15 cellular contexts compared by ENCODE assay signal in the genomic region with DNA sequence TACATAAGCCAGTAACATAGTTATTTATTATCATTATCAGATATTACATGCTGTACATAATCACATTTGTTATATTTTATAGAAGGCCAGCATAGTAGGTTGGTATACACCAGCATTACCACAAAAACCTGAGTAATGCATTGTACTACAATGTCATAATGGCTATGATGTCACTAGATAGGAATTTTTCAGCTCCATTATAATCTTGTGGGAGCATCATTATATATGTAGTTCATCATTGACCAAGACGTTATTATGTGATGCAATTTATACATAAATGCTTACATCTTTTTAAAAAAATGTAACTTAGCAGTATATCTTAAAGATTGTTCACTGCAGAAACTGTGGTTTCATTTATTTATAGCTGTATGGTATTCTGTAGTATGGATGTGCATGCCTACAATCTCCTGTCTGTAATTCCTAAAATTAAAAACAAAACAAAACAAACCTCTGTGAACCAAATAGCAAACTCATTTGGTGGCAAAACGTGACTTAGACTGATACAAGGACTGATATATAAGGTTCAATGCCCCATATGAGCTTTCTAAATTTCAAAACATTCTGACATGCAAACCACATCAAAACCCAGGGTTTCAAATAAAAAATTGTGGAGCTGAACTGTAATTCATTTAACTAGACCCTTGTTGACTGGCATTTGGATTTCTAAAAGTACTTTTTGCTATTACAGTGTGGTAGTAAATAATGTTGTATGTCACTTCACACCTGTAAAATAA.
A peak's percentile ranks its signal among the peaks of the same experiment; 100 is the strongest.
DNase-seq lines count a peak whose midpoint lies in the region; ATAC-seq and TF ChIP-seq lines count a peak whose summit lies in the region.
"Had no signal": no experiment of that assay in that cellular context is flagged by ENCODE, and none has a peak within 500 bp of the region (broad histone marks: within the 10 kb centered on the region; RNA-seq: fewer than 3 reads in every experiment).

No MANE protein-coding gene starts in this region.

- H3K4me3 ChIP-seq in A673 (ENCODE audit: low read depth, low read length, poor library complexity, severe bottlenecking) (no peak overlapping the region), HCT116 (replicated peaks in 1 of 2; ENCODE audit: low read depth in 1 of 2, low read length in 2 of 2) (no peak overlapping the region), fibroblast of the aortic adventitia (ENCODE audit: low read depth, low read length) (no peak overlapping the region)
- H3K4me3 ChIP-seq: stomach had no signal

- H3K4me2 ChIP-seq in HCT116 (ENCODE audit: low read length), result no peak overlapping the region

- H3K36me3 ChIP-seq in A673 (ENCODE audit: insufficient read depth, low read length, poor library complexity, severe bottlenecking), result no peaks in the 10 kb centered on the region
- no peaks in the 10 kb centered on the region for H3K36me3 ChIP-seq in HCT116 (ENCODE audit: control insufficient read depth in 1 of 2, insufficient read depth in 2 of 2, low read length in 2 of 2)
- H3K36me3 ChIP-seq: neutrophil, stomach had no signal

- no peak overlapping the region for H3K27ac ChIP-seq in A673 (ENCODE audit: low read depth, low read length, poor library complexity, severe bottlenecking)
- no peak overlapping the region for H3K27ac ChIP-seq in HCT116 (ENCODE audit: low read depth, low read length)
- H3K27ac ChIP-seq: neutrophil, stomach, VCaP had no signal

- H3K9me3 ChIP-seq in A673 (ENCODE audit: low read depth, low read length, poor library complexity, severe bottlenecking) (no peaks in the 10 kb centered on the region), HCT116 (ENCODE audit: control insufficient read depth in 1 of 2, insufficient read depth in 1 of 2, low read depth in 1 of 2, low read length in 2 of 2) (no peaks in the 10 kb centered on the region)
- H3K9me3 ChIP-seq: neutrophil, stomach had no signal

- no peak overlapping the region for H3K9ac ChIP-seq in HCT116 (ENCODE audit: low read length)

- ATAC-seq in HCT116 (peak; percentile 38; the same call in 1 of the 2 replicates), SK-N-SH treated with all-trans-retinoic acid at 6 μM for 48 hours (peak; percentile 58), HG03354 (IDR thresholded peaks at IDR 0.05; ENCODE audit: poor library complexity, severe bottlenecking, unreplicated experiment) (no peak), GM18873 (IDR thresholded peaks at IDR 0.05; ENCODE audit: low FRiP score, unreplicated experiment) (no peak)
- ATAC-seq: left lobe of liver had no signal

- no peaks in the 10 kb centered on the region for H3K9me2 ChIP-seq in HCT116 (ENCODE audit: insufficient read depth)

- BruUV-seq in A673 (replicated peaks; lab: Mats Ljungman, UMichigan), result no TSS peak
- BruUV-seq in HCT116 (replicated peaks; lab: Mats Ljungman, UMichigan), result no TSS peak

- RAD21 ChIA-PET in HCT116 (lab: Charles Lee; ENCODE audit: low non-redundant PET in 1 of 2, low total read pairs in 2 of 2, uncharacterized antibody in 2 of 2, unreplicated experiment in 2 of 2), result no interaction called here

- TF ChIP-seq RAD21 in HCT116 (IDR thresholded peaks at IDR 0.05; ENCODE audit: low read depth), result no peak

- CTCF ChIA-PET in A673 (lab: Charles Lee) (no interaction called here), HCT116 (lab: Charles Lee) (no interaction called here)

- intact Hi-C loops in A673 (cut with micrococcal nuclease; ENCODE audit: unreplicated experiment) (no loop called here), HCT116 (cut with micrococcal nuclease) (no loop called here)

- TF ChIP-seq POLR2A in HCT116 (IDR thresholded peaks at IDR 0.05; ENCODE audit: borderline replicate concordance, extremely low read depth, insufficient read depth, insufficient read length), result no peak

- POLR2A ChIA-PET in A673 (lab: Charles Lee; ENCODE audit: low non-redundant PET) (no interaction called here), HCT116 (lab: Charles Lee) (no interaction called here)

- no peaks in the 10 kb centered on the region for H3K79me2 ChIP-seq in HCT116 (ENCODE audit: insufficient read depth, low read length)

- H3K4me1 ChIP-seq in A673 (ENCODE audit: insufficient read depth, low read length, poor library complexity, severe bottlenecking) (no peaks in the 10 kb centered on the region), HCT116 (ENCODE audit: control insufficient read depth in 1 of 2, insufficient read depth in 2 of 2, low read length in 2 of 2) (peaks cover 0 to 6% of the 10 kb centered on the region in 2 experiments; a peak in 1 of 4 replicates)

- no peaks in the 10 kb centered on the region for H4K20me1 ChIP-seq in HCT116 (ENCODE audit: insufficient read depth)

- no peaks in the 10 kb centered on the region for H3K27me3 ChIP-seq in A673 (replicated peaks; ENCODE audit: insufficient read depth, low read depth, low read length, poor library complexity)
- no peaks in the 10 kb centered on the region for H3K27me3 ChIP-seq in HCT116 (ENCODE audit: insufficient read depth, low read length)
- H3K27me3 ChIP-seq: neutrophil, stomach had no signal

- no peak for TF ChIP-seq CTCF in A673 (conservative IDR thresholded peaks at IDR 0.05; ENCODE audit: low read depth, low read length)
- no peak for TF ChIP-seq CTCF in HCT116 (IDR thresholded peaks at IDR 0.05 in 2 of 3, conservative IDR thresholded peaks at IDR 0.05 in 1 of 3; ENCODE audit: borderline replicate concordance in 1 of 3, insufficient read depth in 1 of 3, low read depth in 2 of 3, low read length in 2 of 3)
- TF ChIP-seq CTCF in fibroblast of the aortic adventitia (IDR thresholded peaks at IDR 0.05; ENCODE audit: insufficient read depth, low read length), result no peak

- peak; percentile 9 for DNase-seq in A673 (ENCODE audit: low spot score)
- DNase-seq in HCT116 (ENCODE audit: low read depth, low spot score), result no peak
- DNase-seq in fibroblast of the aortic adventitia (ENCODE audit: low read depth), result peak; percentile 77
- DNase-seq in HUDEP-2 (lab: John Stamatoyannopoulos, UW; ENCODE audit: unreplicated experiment in 76 of 76), result no peak
- no peak for DNase-seq in amygdala (lab: John Stamatoyannopoulos, UW)
- DNase-seq: GOT3; NCI-H1930; stimulated activated CD4-positive, alpha-beta T cell treated with anti-CD3 and anti-CD28 coated beads, Interleukin-2, amount 100 ng/mL, for 48 hours; stomach had no signal

- no peak overlapping the region for H2AFZ ChIP-seq in HCT116 (ENCODE audit: low read depth, low read length, poor library complexity, severe bottlenecking)

TF ChIP-seq in HCT116, 20 proteins besides CTCF, POLR2A, EP300 and RAD21 (continues in another document):
- TF ChIP-seq ELF1 (IDR thresholded peaks at IDR 0.05; ENCODE audit: borderline replicate concordance, low read depth) (no peak), EZH2phosphoT487 (IDR thresholded peaks at IDR 0.05; ENCODE audit: borderline replicate concordance) (no peak), CEBPB (IDR thresholded peaks at IDR 0.05; ENCODE audit: low read depth) (no peak), CBX3 (IDR thresholded peaks at IDR 0.05; ENCODE audit: low read depth) (no peak), SRF (IDR thresholded peaks at IDR 0.05; ENCODE audit: low read depth) (no peak), ZBTB33 (IDR thresholded peaks at IDR 0.05; ENCODE audit: extremely low read depth, insufficient replicate concordance, low read length) (no peak), EGR1 (IDR thresholded peaks at IDR 0.05; ENCODE audit: low read depth) (no peak)
- TF ChIP-seq, protein P1, sequence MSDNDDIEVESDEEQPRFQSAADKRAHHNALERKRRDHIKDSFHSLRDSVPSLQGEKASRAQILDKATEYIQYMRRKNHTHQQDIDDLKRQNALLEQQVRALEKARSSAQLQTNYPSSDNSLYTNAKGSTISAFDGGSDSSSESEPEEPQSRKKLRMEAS (IDR thresholded peaks at IDR 0.05), result no peak

TF ChIP-seq in SK-N-SH treated with all-trans-retinoic acid at 6 μM for 48 hours, 23 proteins besides CTCF, POLR2A, EP300 and RAD21 (continues in another document):
- TF ChIP-seq ARNTL (CRISPR knock-in tag; IDR thresholded peaks at IDR 0.05; ENCODE audit: borderline replicate concordance, low read depth) (no peak), BACH2 (CRISPR knock-in tag; IDR thresholded peaks at IDR 0.05; ENCODE audit: borderline replicate concordance) (no peak), ZC3H10 (CRISPR knock-in tag; IDR thresholded peaks at IDR 0.05) (no peak), SNAI2 (CRISPR knock-in tag; IDR thresholded peaks at IDR 0.05) (no peak), ZFP30 (CRISPR knock-in tag; IDR thresholded peaks at IDR 0.05) (no peak), TOX (CRISPR knock-in tag; IDR thresholded peaks at IDR 0.05; ENCODE audit: borderline replicate concordance) (peak; percentile 15; the same call in 1 of the 2 replicates), ZNF565 (CRISPR knock-in tag; conservative IDR thresholded peaks at IDR 0.05; ENCODE audit: low read depth) (no peak), CSRNP3 (CRISPR knock-in tag; IDR thresholded peaks at IDR 0.05) (no peak), POU6F1 (CRISPR knock-in tag; IDR thresholded peaks at IDR 0.05; ENCODE audit: borderline replicate concordance, low read depth) (no peak), ZNF8 (CRISPR knock-in tag; IDR thresholded peaks at IDR 0.05) (no peak)

Comparison
In these comparisons a context has a peak if more than half of its experiments do, and no peak if none do; other contexts are left out.
1. DNase-seq: peak in A673 (single experiment) and fibroblast of the aortic adventitia (single experiment); none in HCT116 (single experiment), HUDEP-2 (0 of 76) and amygdala (0 of 56).
2. ATAC-seq: peak in HCT116 (single experiment) and SK-N-SH treated with all-trans-retinoic acid at 6 μM for 48 hours (single experiment); none in HG03354 (single experiment) and GM18873 (single experiment).